Comparison of ENCODE assay signal across 26 cellular contexts in genomic region chr1:160028426-160028825, GRCh38. TPM values are rescaled to one million over a fixed set of nuclear protein-coding genes. Genes with fewer than 3 reads are reported as not detected.
"Had no signal": no experiment of that assay in that cellular context is flagged by ENCODE, and none has a peak within 500 bp of the region (broad histone marks: within the 10 kb centered on the region; RNA-seq: fewer than 3 reads in every experiment).

No MANE protein-coding gene starts in this region.

- DNase-seq: effector CD8-positive, alpha-beta T cell; foreskin melanocyte; heart left ventricle; hippocampal formation; left colon; left ventricle myocardium superior; mesenchymal stem cell; naive B cell; psoas muscle; retina; right lobe of liver; stimulated activated CD4-positive, alpha-beta T cell treated with anti-CD3 and anti-CD28 coated beads, Interleukin-15, amount 100 ng/mL, for 24 hours; stimulated activated CD4-positive, alpha-beta T cell treated with anti-CD3 and anti-CD28 coated beads, Interleukin-1b, Interleukin-23, amount 100 ng/mL, for 48 hours; stimulated activated CD4-positive, alpha-beta T cell treated with anti-CD3 and anti-CD28 coated beads, Interleukin-4, amount 100 ng/mL, for 24 hours; transverse colon had no signal

- H3K9me3 Mint-ChIP-seq: naive B cell; nephron; stimulated activated memory B cell treated with anti-CD40 and anti-IgM and Interleukin-4, amounts not matched to agents 10 μg/mL and 1 μg/mL and 100 μg/mL, for 72 hours; stimulated activated naive CD8-positive, alpha-beta T cell treated with anti-CD3 and anti-CD28 coated beads, Interleukin-15, Interleukin-2, amounts not matched to agents 100 ng/mL and 50 ng/mL, for 24 hours had no signal

- H3K27ac Mint-ChIP-seq: naive B cell; nephron; stimulated activated memory B cell treated with anti-CD40 and anti-IgM and Interleukin-4, amounts not matched to agents 10 μg/mL and 1 μg/mL and 100 μg/mL, for 72 hours; stimulated activated naive CD8-positive, alpha-beta T cell treated with anti-CD3 and anti-CD28 coated beads, Interleukin-15, Interleukin-2, amounts not matched to agents 100 ng/mL and 50 ng/mL, for 24 hours had no signal

- H3K27me3 Mint-ChIP-seq: naive B cell; stimulated activated memory B cell treated with anti-CD40 and anti-IgM and Interleukin-4, amounts not matched to agents 10 μg/mL and 1 μg/mL and 100 μg/mL, for 72 hours; stimulated activated naive CD8-positive, alpha-beta T cell treated with anti-CD3 and anti-CD28 coated beads, Interleukin-15, Interleukin-2, amounts not matched to agents 100 ng/mL and 50 ng/mL, for 24 hours had no signal

- H3K79me2 ChIP-seq: parathyroid adenoma had no signal

- ATAC-seq: heart left ventricle; left colon; left ventricle myocardium superior; psoas muscle; right lobe of liver; stimulated activated memory B cell treated with anti-CD40 and anti-IgM and Interleukin-4, amounts not matched to agents 10 μg/mL and 1 μg/mL and 100 μg/mL, for 72 hours had no signal

- H3K9me3 ChIP-seq: heart left ventricle, psoas muscle, right lobe of liver, thoracic aorta, transverse colon had no signal

- H3K4me1 ChIP-seq: parathyroid adenoma had no signal

- H3K36me3 ChIP-seq: right lobe of liver, thoracic aorta, transverse colon had no signal

- H2AFZ ChIP-seq: parathyroid adenoma had no signal

- H3K27ac ChIP-seq: coronary artery, heart left ventricle, parathyroid adenoma, psoas muscle, right lobe of liver, thoracic aorta, transverse colon had no signal

- H3K27me3 ChIP-seq: heart left ventricle, right lobe of liver, transverse colon had no signal

- H3K9ac ChIP-seq: parathyroid adenoma had no signal

- H3K36me3 Mint-ChIP-seq: stimulated activated memory B cell treated with anti-CD40 and anti-IgM and Interleukin-4, amounts not matched to agents 10 μg/mL and 1 μg/mL and 100 μg/mL, for 72 hours had no signal

- H3K4me3 Mint-ChIP-seq: naive B cell; stimulated activated memory B cell treated with anti-CD40 and anti-IgM and Interleukin-4, amounts not matched to agents 10 μg/mL and 1 μg/mL and 100 μg/mL, for 72 hours; stimulated activated naive CD8-positive, alpha-beta T cell treated with anti-CD3 and anti-CD28 coated beads, Interleukin-15, Interleukin-2, amounts not matched to agents 100 ng/mL and 50 ng/mL, for 24 hours had no signal

- H3K4me3 ChIP-seq: coronary artery, heart left ventricle, lung, psoas muscle, right lobe of liver, thoracic aorta, transverse colon had no signal

RNA-seq across cellular contexts. Expression of gene KCNJ10, which starts 41.5 kb away (rescaled TPM):
- total RNA-seq: dermis microvascular lymphatic vessel endothelial cell, left ventricle myocardium superior, omental fat pad, thoracic aorta, transverse colon, ureter had no signal

RNA-seq across cellular contexts. Expression of gene KCNJ9, which starts 52.9 kb away (rescaled TPM):
- total RNA-seq: dermis microvascular lymphatic vessel endothelial cell, kidney epithelial cell, left colon, left ventricle myocardium superior, lung, omental fat pad, psoas muscle, right lobe of liver, ureter had no signal
